In genomic region chr3:148950806-148951205, GRCh38 we compare ENCODE assay signal across 12 cellular contexts. TPM values are rescaled to one million over a fixed set of nuclear protein-coding genes. Genes with fewer than 3 reads are reported as not detected.
DNase-seq lines count a peak whose midpoint lies in the region; ATAC-seq and TF ChIP-seq lines count a peak whose summit lies in the region.
"Had no signal": no experiment of that assay in that cellular context is flagged by ENCODE, and none has a peak within 500 bp of the region (broad histone marks: within the 10 kb centered on the region; RNA-seq: fewer than 3 reads in every experiment).

No MANE protein-coding gene starts in this region.

- TF ChIP-seq CTCF in mammary epithelial cell (conservative IDR thresholded peaks at IDR 0.05 in 1 of 2, IDR thresholded peaks at IDR 0.05 in 1 of 2; ENCODE audit: extremely low read depth in 1 of 2, insufficient read depth in 1 of 2, low read depth in 1 of 2, low read length in 2 of 2) (peak; percentile 25 to 35), sigmoid colon (IDR thresholded peaks at IDR 0.05) (no peak)

- TF ChIP-seq POLR2A in sigmoid colon (IDR thresholded peaks at IDR 0.05) (no peak), GM18505 (IDR thresholded peaks at IDR 0.05; ENCODE audit: borderline replicate concordance, extremely low read depth, insufficient read depth, insufficient read length) (no peak)

- H3K36me3 ChIP-seq in mammary epithelial cell (ENCODE audit: insufficient read depth, low read length) (no peaks in the 10 kb centered on the region), sigmoid colon (no peaks in the 10 kb centered on the region)
- H3K36me3 ChIP-seq: right lobe of liver had no signal

- H3K9ac ChIP-seq in mammary epithelial cell (ENCODE audit: insufficient read depth, low read length): no peak overlapping the region

- H3K79me2 ChIP-seq in mammary epithelial cell (ENCODE audit: insufficient read depth, low read length): no peaks in the 10 kb centered on the region

- no TSS peak for BruUV-seq in mammary epithelial cell (replicated peaks; lab: Mats Ljungman, UMichigan)

- H2AFZ ChIP-seq in mammary epithelial cell (ENCODE audit: low read depth, low read length): no peak overlapping the region

- no peak for TF ChIP-seq EP300 in sigmoid colon (IDR thresholded peaks at IDR 0.05)

- peak; percentile 36 for DNase-seq in DMS 273 (lab: John Stamatoyannopoulos, UW; ENCODE audit: unreplicated experiment)
- DNase-seq in DMS 273 treated with DMSO at 0.1 percent for 48 hours (lab: John Stamatoyannopoulos, UW): no peak
- no peak for DNase-seq in mammary epithelial cell
- DNase-seq in sigmoid colon: no peak
- DNase-seq in sciatic nerve (ENCODE audit: low spot score): no peak
- no peak for DNase-seq in HuH-7.5 (ENCODE audit: low spot score)
- DNase-seq: 8988T; activated CD8-positive, alpha-beta memory T cell treated with anti-CD3 and anti-CD28 coated beads, Interleukin-2, amount 50 U/mL, for 4 hours; glutamatergic neuron; right lobe of liver had no signal

- peak; percentile 66 for ATAC-seq in HG03354 (IDR thresholded peaks at IDR 0.05; ENCODE audit: poor library complexity, severe bottlenecking, unreplicated experiment)
- ATAC-seq in sciatic nerve: no peak
- ATAC-seq in GM18505 (IDR thresholded peaks at IDR 0.05; ENCODE audit: unreplicated experiment): no peak

- H3K4me1 ChIP-seq in mammary epithelial cell (ENCODE audit: insufficient read depth, low read length) (no peaks in the 10 kb centered on the region), sigmoid colon (peaks cover 0 to 74% (median 37%) of the 10 kb centered on the region in 4 donors)
- H3K4me1 ChIP-seq: right lobe of liver had no signal

- H3K27ac ChIP-seq in mammary epithelial cell (ENCODE audit: insufficient read depth, low read depth, low read length) (no peak overlapping the region), sigmoid colon (peak overlapping the region in 3 of 4 donors; percentile 79 to 92 (median 92))

- H3K9me3 ChIP-seq in mammary epithelial cell (replicated peaks; ENCODE audit: insufficient read depth, low read length) (no peaks in the 10 kb centered on the region), sigmoid colon (no peaks in the 10 kb centered on the region)
- H3K9me3 ChIP-seq: right lobe of liver had no signal

- H3K27me3 ChIP-seq in mammary epithelial cell (ENCODE audit: insufficient read depth, low read length) (no peaks in the 10 kb centered on the region), sigmoid colon (no peaks in the 10 kb centered on the region)
- H3K27me3 ChIP-seq: right lobe of liver had no signal

- H3K4me2 ChIP-seq in mammary epithelial cell (ENCODE audit: insufficient read depth, low read depth, low read length): no peak overlapping the region

- intact Hi-C loops in mammary epithelial cell (cut with micrococcal nuclease): loop anchor here (10.0 kb wide), 1 partner anchor 866 kb away; no protein-coding TSS in a partner anchor
- intact Hi-C loops in sigmoid colon (cut with DNase I): loop anchor here (5.0 to 10.0 kb wide), 3 partner anchors 584 to 861 kb away; partner anchors contain the start of genes RNF13 and WWTR1
- intact Hi-C loops in sciatic nerve (cut with DNase I): loop anchor here (10.0 kb wide), 1 partner anchor 324 kb away; no protein-coding TSS in a partner anchor

- H3K4me3 ChIP-seq in mammary epithelial cell (replicated peaks in 1 of 3; ENCODE audit: insufficient read depth in 1 of 3, low read depth in 2 of 3, low read length in 3 of 3) (no peak overlapping the region), sigmoid colon (no peak overlapping the region)
- H3K4me3 ChIP-seq: right lobe of liver had no signal

- in situ Hi-C loops in mammary epithelial cell (cut with MboI; ENCODE audit: low sequenced_read_pairs in 2 of 2): loop anchor here (10.0 to 25.0 kb wide), 4 partner anchors 164 to 536 kb away; partner anchors contain the start of gene HPS3 (in 1 of the 2)

- H4K20me1 ChIP-seq in mammary epithelial cell (ENCODE audit: insufficient read depth, low read length): no peaks in the 10 kb centered on the region

- CTCF ChIA-PET in mammary epithelial cell (lab: Charles Lee; ENCODE audit: low non-redundant PET): interaction anchor here (0.7 kb wide), 1 partner anchor 1007 kb away, joined by 5 read pairs; no protein-coding TSS in a partner anchor

- 47% methylated on average over 1 of the region's 1 CpG for WGBS in mammary epithelial cell (ENCODE audit: low coverage, missing lambda C conversion rate)
- WGBS in sigmoid colon, 2 donors: 67 to 79% methylated on average over 1 of the region's 1 CpG

- dilution Hi-C loops in mammary epithelial cell (cut with HindIII; ENCODE audit: low sequenced_read_pairs): no loop called here

RNA-seq across cellular contexts. Expression of gene GYG1, which starts 40.5 kb away (rescaled TPM):
- total RNA-seq in mammary epithelial cell: 10 to 100 TPM; 23.5 to 30.5 TPM
- polyA plus RNA-seq in mammary epithelial cell: 27.8 TPM
- 26.2 TPM for polyA minus RNA-seq in mammary epithelial cell
- total RNA-seq in sigmoid colon: 100 to 1,000 TPM; 142 to 213 (median 186) TPM
- polyA plus RNA-seq in sigmoid colon: 10 to 100 TPM; 31.8 to 36.0 (median 34.7) TPM
- 35.2 TPM for total RNA-seq in sciatic nerve

Comparison
In these comparisons a context has a peak if more than half of its experiments do, and no peak if none do; other contexts are left out.
1. CTCF ChIP-seq: peak in mammary epithelial cell (2 of 2); none in sigmoid colon (0 of 4).